Comparison of ENCODE assay signal across 19 cellular contexts in genomic region chr14:93010118-93010475, GRCh38.
DNase-seq lines count a peak whose midpoint lies in the region; ATAC-seq and TF ChIP-seq lines count a peak whose summit lies in the region.
"Had no signal": no experiment of that assay in that cellular context is flagged by ENCODE, and none has a peak within 500 bp of the region (broad histone marks: within the 10 kb centered on the region; RNA-seq: fewer than 3 reads in every experiment).

No MANE protein-coding gene starts in this region.

- no peak for TF ChIP-seq POLR2A in vagina (IDR thresholded peaks at IDR 0.05)

- H3K9me3 ChIP-seq in left ventricle myocardium inferior (replicated peaks): no peaks in the 10 kb centered on the region
- no peaks in the 10 kb centered on the region for H3K9me3 ChIP-seq in vagina

- no peaks in the 10 kb centered on the region for H3K27me3 Mint-ChIP-seq in progenitor cell of endocrine pancreas
- no peaks in the 10 kb centered on the region for H3K27me3 Mint-ChIP-seq in mesothelial cell of epicardium (ENCODE audit: low read depth)
- H3K27me3 Mint-ChIP-seq: effector memory CD8-positive, alpha-beta T cell; type B pancreatic cell had no signal

- no peak for ATAC-seq in left cardiac atrium
- no peak for ATAC-seq in HG03460 (IDR thresholded peaks at IDR 0.05; ENCODE audit: unreplicated experiment)
- no peak for ATAC-seq in GM18867 (IDR thresholded peaks at IDR 0.05; ENCODE audit: unreplicated experiment)
- ATAC-seq: activated CD4-positive, CD25-positive, alpha-beta regulatory T cell treated with anti-CD3 and anti-CD28 coated beads, Interleukin-2, amount 50 U/mL, for 24 hours; activated T-cell treated with anti-CD3 and anti-CD28 coated beads, Interleukin-2, amount 50 U/mL, for 4 hours; effector memory CD8-positive, alpha-beta T cell; Panc1 had no signal

- no peak overlapping the region for H3K4me3 Mint-ChIP-seq in progenitor cell of endocrine pancreas (ENCODE audit: low read depth)
- no peak overlapping the region for H3K4me3 Mint-ChIP-seq in mesothelial cell of epicardium
- H3K4me3 Mint-ChIP-seq: activated naive CD4-positive, alpha-beta T cell treated with anti-CD3 and anti-CD28 coated beads for 36 hours; activated T-cell treated with anti-CD3 and anti-CD28 coated beads, Interleukin-2, amount 50 U/mL, for 4 hours; effector memory CD8-positive, alpha-beta T cell; type B pancreatic cell had no signal

- H3K4me1 Mint-ChIP-seq in progenitor cell of endocrine pancreas (ENCODE audit: low read depth) (peaks cover 21% of the 10 kb centered on the region), mesothelial cell of epicardium (peaks cover 39% of the 10 kb centered on the region)

- peaks cover 100% of the 10 kb centered on the region for H3K4me1 ChIP-seq in left ventricle myocardium inferior
- peaks cover 89% of the 10 kb centered on the region for H3K4me1 ChIP-seq in vagina

- H3K9me3 Mint-ChIP-seq in progenitor cell of endocrine pancreas (ENCODE audit: low read depth): no peaks in the 10 kb centered on the region
- H3K9me3 Mint-ChIP-seq in mesothelial cell of epicardium: no peaks in the 10 kb centered on the region
- H3K9me3 Mint-ChIP-seq: activated naive CD4-positive, alpha-beta T cell treated with anti-CD3 and anti-CD28 coated beads for 36 hours; activated T-cell treated with anti-CD3 and anti-CD28 coated beads, Interleukin-2, amount 50 U/mL, for 4 hours; effector memory CD8-positive, alpha-beta T cell; type B pancreatic cell had no signal

- peak overlapping the region; percentile 87 for H3K27ac ChIP-seq in left ventricle myocardium inferior (replicated peaks)
- peak overlapping the region; percentile 23 to 98 (median 89) for H3K27ac ChIP-seq in dorsolateral prefrontal cortex
- H3K27ac ChIP-seq in vagina: peak overlapping the region; percentile 70

- no peak for TF ChIP-seq CTCF in left ventricle myocardium inferior (IDR thresholded peaks at IDR 0.05; ENCODE audit: borderline replicate concordance)
- no peak for TF ChIP-seq CTCF in dorsolateral prefrontal cortex (IDR thresholded peaks at IDR 0.05 in 54 of 56, conservative IDR thresholded peaks at IDR 0.05 in 2 of 56; ENCODE audit: low read depth in 1 of 56, partially characterized antibody in 56 of 56)
- no peak for TF ChIP-seq CTCF in progenitor cell of endocrine pancreas (IDR thresholded peaks at IDR 0.05; ENCODE audit: unreplicated experiment)
- no peak for TF ChIP-seq CTCF in vagina (IDR thresholded peaks at IDR 0.05)
- TF ChIP-seq CTCF in mesothelial cell of epicardium (IDR thresholded peaks at IDR 0.05; ENCODE audit: unreplicated experiment): no peak

- H3K27ac Mint-ChIP-seq in progenitor cell of endocrine pancreas (peak overlapping the region; percentile 90), mesothelial cell of epicardium (no peak overlapping the region)
- H3K27ac Mint-ChIP-seq: activated naive CD4-positive, alpha-beta T cell treated with anti-CD3 and anti-CD28 coated beads for 36 hours; effector memory CD8-positive, alpha-beta T cell had no signal

- H3K36me3 Mint-ChIP-seq in progenitor cell of endocrine pancreas (ENCODE audit: insufficient read depth) (peaks cover 3% of the 10 kb centered on the region), mesothelial cell of epicardium (no peaks in the 10 kb centered on the region)
- H3K36me3 Mint-ChIP-seq: type B pancreatic cell had no signal

- H3K4me3 ChIP-seq in left ventricle myocardium inferior (no peak overlapping the region), dorsolateral prefrontal cortex (peak overlapping the region in 1 of 59 donors; percentile 8), vagina (no peak overlapping the region)

- no peaks in the 10 kb centered on the region for H3K27me3 ChIP-seq in left ventricle myocardium inferior (ENCODE audit: low read depth)
- H3K27me3 ChIP-seq in dorsolateral prefrontal cortex: no peaks in the 10 kb centered on the region
- H3K27me3 ChIP-seq in vagina: no peaks in the 10 kb centered on the region

- H3K36me3 ChIP-seq in left ventricle myocardium inferior (no peaks in the 10 kb centered on the region), vagina (no peaks in the 10 kb centered on the region)

- intact Hi-C loops in left ventricle myocardium inferior (cut with micrococcal nuclease) (no loop called here), left cardiac atrium (cut with DNase I) (loop anchor here in 1 of 2 donors (2.0 kb wide), 1 partner anchor 37 kb away; no protein-coding TSS in a partner anchor), dorsolateral prefrontal cortex (cut with DNase I) (no loop called here), vagina (cut with DNase I) (no loop called here)

- DNase-seq in left ventricle myocardium inferior (no peak), left cardiac atrium (no peak), dorsolateral prefrontal cortex (no peak), progenitor cell of endocrine pancreas (ENCODE audit: low spot score, unreplicated experiment) (no peak), vagina (ENCODE audit: extremely low spot score in 2 of 2) (no peak), mesothelial cell of epicardium (ENCODE audit: low spot score in 2 of 2, unreplicated experiment in 2 of 2) (no peak)
- DNase-seq: activated naive CD4-positive, alpha-beta T cell treated with anti-CD3 and anti-CD28 coated beads for 36 hours; activated T-cell treated with anti-CD3 and anti-CD28 coated beads, Interleukin-2, amount 50 U/mL, for 4 hours; effector memory CD8-positive, alpha-beta T cell; H7; KG1; NCI-H1930; NCI-H226; T1000 had no signal
